8 cellular contexts compared by ENCODE assay signal in genomic region chr1:234535763-234536515, GRCh38. TPM values are rescaled to one million over a fixed set of nuclear protein-coding genes. Genes with fewer than 3 reads are reported as not detected.
DNase-seq lines count a peak whose midpoint lies in the region; ATAC-seq and TF ChIP-seq lines count a peak whose summit lies in the region.

No MANE protein-coding gene starts in this region.

- H3K36me3 Mint-ChIP-seq in effector memory CD8-positive, alpha-beta T cell (ENCODE audit: insufficient read depth) = no peaks in the 10 kb centered on the region

- no peak for TF ChIP-seq CTCF in breast epithelium (IDR thresholded peaks at IDR 0.05)

- H3K27me3 ChIP-seq in breast epithelium = no peaks in the 10 kb centered on the region

- peak overlapping the region; percentile 98 for H3K27ac ChIP-seq in breast epithelium

- peaks cover 0 to 26% of the 10 kb centered on the region in 2 donors for H3K27me3 Mint-ChIP-seq in effector memory CD8-positive, alpha-beta T cell

- H3K9me3 Mint-ChIP-seq in effector memory CD8-positive, alpha-beta T cell = no peaks in the 10 kb centered on the region

- ATAC-seq in sciatic nerve = peak; percentile 61
- no peak for ATAC-seq in effector memory CD8-positive, alpha-beta T cell (replicated peaks)

- no peaks in the 10 kb centered on the region for H3K9me3 ChIP-seq in breast epithelium

- H3K4me1 ChIP-seq in breast epithelium = peaks cover 19 to 65% of the 10 kb centered on the region in 2 donors

- H3K36me3 ChIP-seq in breast epithelium = no peaks in the 10 kb centered on the region

- H3K4me3 Mint-ChIP-seq in effector memory CD8-positive, alpha-beta T cell = no peak overlapping the region

- H3K4me1 Mint-ChIP-seq in effector memory CD8-positive, alpha-beta T cell (ENCODE audit: low read depth in 2 of 2) = no peaks in the 10 kb centered on the region

- H3K27ac Mint-ChIP-seq in effector memory CD8-positive, alpha-beta T cell = peak overlapping the region in 1 of 2 donors; percentile 7

- H3K4me3 ChIP-seq in breast epithelium = no peak overlapping the region

- intact Hi-C loops in breast epithelium (cut with DNase I; ENCODE audit: low total_unique reads) = loop anchor here (10.0 kb wide), 1 partner anchor 69 kb away; no protein-coding TSS in a partner anchor
- intact Hi-C loops in sciatic nerve (cut with DNase I) = loop anchor here (10.0 kb wide), 1 partner anchor 49 kb away; no protein-coding TSS in a partner anchor

- peak; percentile 68 for DNase-seq in EH (ENCODE audit: low read depth)
- DNase-seq in breast epithelium (ENCODE audit: low spot score in 2 of 2) = peak; percentile 62 to 76
- DNase-seq in kidney glomerular epithelial cell (lab: John Stamatoyannopoulos, UW) = peak; percentile 70
- no peak for DNase-seq in sciatic nerve (ENCODE audit: low spot score)
- no peak for DNase-seq in 8988T
- no peak for DNase-seq in activated CD4-positive, alpha-beta T cell treated with anti-CD3 and anti-CD28 coated beads for 48 hours
- DNase-seq in effector memory CD8-positive, alpha-beta T cell = no peak
- no peak for DNase-seq in HPDE6-E6E7 (ENCODE audit: extremely low spot score)

- no peak for TF ChIP-seq POLR2A in breast epithelium (IDR thresholded peaks at IDR 0.05)

RNA-seq across cellular contexts. Expression of gene TARBP1, which starts 57.0 kb away (rescaled TPM):
- 10 to 100 TPM; 12.3 to 39.2 (median 32.1) TPM for total RNA-seq in breast epithelium
- total RNA-seq in sciatic nerve = 31.5 TPM

Comparison
In these comparisons a context has a peak if more than half of its experiments do, and no peak if none do; other contexts are left out.
1. DNase-seq: peak in EH (single experiment), breast epithelium (2 of 2) and kidney glomerular epithelial cell (single experiment); none in sciatic nerve (single experiment), 8988T (single experiment), activated CD4-positive, alpha-beta T cell treated with anti-CD3 and anti-CD28 coated beads for 48 hours (single experiment), effector memory CD8-positive, alpha-beta T cell (0 of 3) and HPDE6-E6E7 (single experiment).